Comparison of ENCODE assay signal across 8 cellular contexts in genomic region chr1:67149179-67149770, GRCh38. TPM values are rescaled to one million over a fixed set of nuclear protein-coding genes. Genes with fewer than 3 reads are reported as not detected.
A peak's percentile ranks its signal among the peaks of the same experiment; 100 is the strongest.
DNase-seq lines count a peak whose midpoint lies in the region; ATAC-seq and TF ChIP-seq lines count a peak whose summit lies in the region.

No MANE protein-coding gene starts in this region.

- H3K27me3 Mint-ChIP-seq in mesothelial cell of epicardium (ENCODE audit: low read depth): peaks cover 36% of the 10 kb centered on the region
- H3K27me3 Mint-ChIP-seq in stimulated activated naive CD8-positive, alpha-beta T cell treated with anti-CD3 and anti-CD28 coated beads, Interleukin-15, amount 100 ng/mL, for 72 hours: peaks cover 44% of the 10 kb centered on the region

- peak overlapping the region; percentile 32 for H3K4me3 ChIP-seq in endocrine pancreas (ENCODE audit: control insufficient read depth, insufficient read depth, low read length)

- TF ChIP-seq CTCF in mesothelial cell of epicardium (IDR thresholded peaks at IDR 0.05; ENCODE audit: unreplicated experiment): peak; percentile 43

- H3K27me3 ChIP-seq in endocrine pancreas (ENCODE audit: control insufficient read depth, insufficient read depth, low read length): no peaks in the 10 kb centered on the region

- ATAC-seq in GM19467 (IDR thresholded peaks at IDR 0.05; ENCODE audit: unreplicated experiment) (peak; percentile 86), HG03520 (IDR thresholded peaks at IDR 0.05; ENCODE audit: unreplicated experiment) (peak; percentile 92)
- peak; percentile 91 for ATAC-seq in stimulated activated naive CD8-positive, alpha-beta T cell treated with anti-CD3 and anti-CD28 coated beads, Interleukin-15, amount 100 ng/mL, for 72 hours

- H3K9me3 Mint-ChIP-seq in mesothelial cell of epicardium: no peaks in the 10 kb centered on the region
- no peaks in the 10 kb centered on the region for H3K9me3 Mint-ChIP-seq in stimulated activated naive CD8-positive, alpha-beta T cell treated with anti-CD3 and anti-CD28 coated beads, Interleukin-15, amount 100 ng/mL, for 72 hours

- H3K4me1 ChIP-seq in endocrine pancreas (ENCODE audit: control insufficient read depth, insufficient read depth, low read length): no peaks in the 10 kb centered on the region

- no peaks in the 10 kb centered on the region for H3K36me3 ChIP-seq in endocrine pancreas (ENCODE audit: control insufficient read depth, insufficient read depth, low read length)

- no peak overlapping the region for H3K27ac Mint-ChIP-seq in mesothelial cell of epicardium
- H3K27ac Mint-ChIP-seq in stimulated activated naive CD8-positive, alpha-beta T cell treated with anti-CD3 and anti-CD28 coated beads, Interleukin-15, amount 100 ng/mL, for 72 hours: peak overlapping the region in 1 of 2 donors; percentile 67

- H3K9me3 ChIP-seq in endocrine pancreas (ENCODE audit: control insufficient read depth, low read length): no peaks in the 10 kb centered on the region

- H3K4me1 Mint-ChIP-seq in mesothelial cell of epicardium: peaks cover 6% of the 10 kb centered on the region
- peaks cover 45% of the 10 kb centered on the region for H3K4me1 Mint-ChIP-seq in stimulated activated naive CD8-positive, alpha-beta T cell treated with anti-CD3 and anti-CD28 coated beads, Interleukin-15, amount 100 ng/mL, for 72 hours

- peak overlapping the region; percentile 60 for H3K9ac ChIP-seq in endocrine pancreas (ENCODE audit: control insufficient read depth, insufficient read depth, low read length)

- peak; percentile 79 for DNase-seq in DMS114 treated with DMSO at 0.1 percent for 48 hours (lab: John Stamatoyannopoulos, UW; ENCODE audit: unreplicated experiment)
- DNase-seq in NCI-H82 (lab: John Stamatoyannopoulos, UW): peak; percentile 87
- peak; percentile 17 to 32 for DNase-seq in activated CD8-positive, alpha-beta memory T cell treated with anti-CD3 and anti-CD28 coated beads for 1 hour (ENCODE audit: extremely low read depth in 1 of 2, low read depth in 1 of 2)
- peak in 1 of 2 experiments; percentile 53 for DNase-seq in mesothelial cell of epicardium (ENCODE audit: low spot score in 2 of 2, unreplicated experiment in 2 of 2)
- peak; percentile 52 to 71 for DNase-seq in stimulated activated naive CD8-positive, alpha-beta T cell treated with anti-CD3 and anti-CD28 coated beads, Interleukin-15, amount 100 ng/mL, for 72 hours

- H3K4me3 Mint-ChIP-seq in mesothelial cell of epicardium: no peak overlapping the region
- H3K4me3 Mint-ChIP-seq in stimulated activated naive CD8-positive, alpha-beta T cell treated with anti-CD3 and anti-CD28 coated beads, Interleukin-15, amount 100 ng/mL, for 72 hours: peak overlapping the region in 1 of 2 donors; percentile 18

- H3K36me3 Mint-ChIP-seq in mesothelial cell of epicardium: no peaks in the 10 kb centered on the region

RNA-seq across cellular contexts. Expression of gene C1orf141, which starts 14.5 kb away (rescaled TPM):
- total RNA-seq in mesothelial cell of epicardium: 0.22 to 0.23 TPM in 2 of 3 replicates, not detected in the other

RNA-seq across cellular contexts. Expression of gene IL23R, which starts 17.0 kb away (rescaled TPM):
- total RNA-seq in mesothelial cell of epicardium: 0.09 TPM in 1 of 3 replicates, not detected in the others
